10 cellular contexts compared by ENCODE assay signal in genomic region chr16:49528564-49529150, GRCh38.
DNase-seq lines count a peak whose midpoint lies in the region; ATAC-seq, FAIRE-seq and TF ChIP-seq lines count a peak whose summit lies in the region.
"Had no signal": no experiment of that assay in that cellular context is flagged by ENCODE, and none has a peak within 500 bp of the region (broad histone marks: within the 10 kb centered on the region; RNA-seq: fewer than 3 reads in every experiment).

No MANE protein-coding gene starts in this region.

- CTCF ChIA-PET in endothelial cell of umbilical vein (lab: Charles Lee) = no interaction called here

- H4K20me1 ChIP-seq in endothelial cell of umbilical vein (replicated peaks; ENCODE audit: control insufficient read depth, extremely low read depth, insufficient read depth, low read length) = no peaks in the 10 kb centered on the region

- H3K9me3 ChIP-seq in NT2/D1 (ENCODE audit: insufficient read depth, low read length) = no peaks in the 10 kb centered on the region
- no peaks in the 10 kb centered on the region for H3K9me3 ChIP-seq in endothelial cell of umbilical vein (replicated peaks; ENCODE audit: control insufficient read depth, insufficient read depth, low read length)

- H3K27me3 ChIP-seq in NT2/D1 (ENCODE audit: insufficient read depth, insufficient read length) = no peaks in the 10 kb centered on the region
- no peaks in the 10 kb centered on the region for H3K27me3 ChIP-seq in endothelial cell of umbilical vein (ENCODE audit: control insufficient read depth in 2 of 2, insufficient read depth in 2 of 2, low read length in 2 of 2)

- H3K27ac ChIP-seq in endothelial cell of umbilical vein (ENCODE audit: insufficient read depth, low read depth, low read length) = no peak overlapping the region

- ATAC-seq in omental fat pad (ENCODE audit: low FRiP score) (peak; percentile 10), left colon (no peak), HG03039 (IDR thresholded peaks at IDR 0.05; ENCODE audit: unreplicated experiment) (no peak)
- ATAC-seq in activated CD4-positive, CD25-positive, alpha-beta regulatory T cell treated with anti-CD3 and anti-CD28 coated beads, Interleukin-2, amount 50 U/mL, for 24 hours = no peak

- H3K9ac ChIP-seq in NT2/D1 (ENCODE audit: insufficient read length, low read depth) = peak overlapping the region; percentile 37
- H3K9ac ChIP-seq in endothelial cell of umbilical vein (replicated peaks; ENCODE audit: extremely low read depth, insufficient read depth, low read length) = peak overlapping the region; percentile 23

- no peaks in the 10 kb centered on the region for H3K9me1 ChIP-seq in endothelial cell of umbilical vein (replicated peaks; ENCODE audit: control insufficient read depth, extremely low read depth, insufficient read depth, low read length)

- peak overlapping the region; percentile 82 for H3K4me2 ChIP-seq in endothelial cell of umbilical vein (ENCODE audit: insufficient read depth, low read length)

- peak overlapping the region; percentile 83 for H2AFZ ChIP-seq in endothelial cell of umbilical vein (ENCODE audit: low read depth, low read length)

- FAIRE-seq in endothelial cell of umbilical vein (lab: Jason Lieb, UNC) = no peak

- dilution Hi-C loops in endothelial cell of umbilical vein (cut with MboI; ENCODE audit: extremely low pct_ligation_motif_present, low sequenced_read_pairs) = no loop called here

- DNase-seq in AG10803 (ENCODE audit: low read depth) = no peak
- no peak for DNase-seq in NT2/D1 (ENCODE audit: low read depth, low spot score)
- DNase-seq in endothelial cell of umbilical vein (ENCODE audit: low read depth, low spot score) = no peak
- no peak for DNase-seq in omental fat pad (ENCODE audit: low spot score)
- DNase-seq in left colon = no peak
- no peak for DNase-seq in cerebellar nuclear complex (lab: John Stamatoyannopoulos, UW)
- DNase-seq: DMS79 treated with DMSO at 0.1 percent for 48 hours, hippocampal formation had no signal

- TF ChIP-seq POLR2A in endothelial cell of umbilical vein (IDR thresholded peaks at IDR 0.05; ENCODE audit: low read depth, low read length) = no peak

- H3K79me2 ChIP-seq in endothelial cell of umbilical vein (ENCODE audit: control insufficient read depth, insufficient read depth, low read length) = no peaks in the 10 kb centered on the region

- H3K36me3 ChIP-seq in NT2/D1 (ENCODE audit: insufficient read depth, insufficient read length, low read length) (peaks cover 10% of the 10 kb centered on the region), endothelial cell of umbilical vein (ENCODE audit: control insufficient read depth in 2 of 2, extremely low read depth in 1 of 2, insufficient read depth in 2 of 2, low read length in 2 of 2) (no peaks in the 10 kb centered on the region)

- no TSS peak for BruUV-seq in endothelial cell of umbilical vein (replicated peaks; lab: Mats Ljungman, UMichigan)

- intact Hi-C loops in endothelial cell of umbilical vein (cut with micrococcal nuclease) (no loop called here), left colon (cut with DNase I, micrococcal nuclease) (no loop called here)

- H3K4me1 ChIP-seq in NT2/D1 (ENCODE audit: insufficient read depth, insufficient read length) (peaks cover 35% of the 10 kb centered on the region), endothelial cell of umbilical vein (ENCODE audit: control insufficient read depth, extremely low read depth, insufficient read depth, low read length) (no peaks in the 10 kb centered on the region)

- no peak for TF ChIP-seq CTCF in AG10803 (conservative IDR thresholded peaks at IDR 0.05; ENCODE audit: low read length)
- no peak for TF ChIP-seq CTCF in endothelial cell of umbilical vein (IDR thresholded peaks at IDR 0.05; ENCODE audit: extremely low read depth in 1 of 2, insufficient read depth in 1 of 2, low read depth in 1 of 2, low read length in 2 of 2)
- no peak for TF ChIP-seq CTCF in omental fat pad (IDR thresholded peaks at IDR 0.05)

- 0 out of 2 replicates have a peak overlapping the region, but pooled peaks have one; percentile 12 for H3K4me3 ChIP-seq in AG10803 (ENCODE audit: low read length)
- no peak overlapping the region for H3K4me3 ChIP-seq in NT2/D1 (ENCODE audit: insufficient read length, low read depth)
- H3K4me3 ChIP-seq in endothelial cell of umbilical vein (replicated peaks in 1 of 3; ENCODE audit: insufficient read depth in 1 of 3, low read depth in 1 of 3, low read length in 3 of 3) = peak overlapping the region in 2 of 3 experiments; percentile 6 to 26

- POLR2A ChIA-PET in endothelial cell of umbilical vein (lab: Charles Lee) = no interaction called here

TF ChIP-seq in endothelial cell of umbilical vein, 7 proteins besides CTCF, POLR2A, EP300 and RAD21:
- no peak for TF ChIP-seq EZH2 (IDR thresholded peaks at IDR 0.05; ENCODE audit: borderline replicate concordance, low read depth, low read length, severe bottlenecking)
- TF ChIP-seq, protein P1, sequence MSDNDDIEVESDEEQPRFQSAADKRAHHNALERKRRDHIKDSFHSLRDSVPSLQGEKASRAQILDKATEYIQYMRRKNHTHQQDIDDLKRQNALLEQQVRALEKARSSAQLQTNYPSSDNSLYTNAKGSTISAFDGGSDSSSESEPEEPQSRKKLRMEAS (IDR thresholded peaks at IDR 0.05; ENCODE audit: insufficient read depth, insufficient read length) = no peak
- TF ChIP-seq JUN (IDR thresholded peaks at IDR 0.05; ENCODE audit: borderline replicate concordance, insufficient read depth, insufficient read length, low read depth) = no peak
- TF ChIP-seq GATA2 (IDR thresholded peaks at IDR 0.05; ENCODE audit: insufficient read depth, insufficient read length, low read depth, low read length) = no peak
- no peak for TF ChIP-seq MYC (IDR thresholded peaks at IDR 0.05; ENCODE audit: low read depth, low read length)
- TF ChIP-seq FOS (IDR thresholded peaks at IDR 0.05; ENCODE audit: borderline replicate concordance, insufficient read depth, low read length) = no peak
- no peak for TF ChIP-seq POLR2AphosphoS5 (IDR thresholded peaks at IDR 0.05; ENCODE audit: insufficient read depth, low read depth, low read length)
